ENCODE assay signal across 14 cellular contexts in the genomic region with DNA sequence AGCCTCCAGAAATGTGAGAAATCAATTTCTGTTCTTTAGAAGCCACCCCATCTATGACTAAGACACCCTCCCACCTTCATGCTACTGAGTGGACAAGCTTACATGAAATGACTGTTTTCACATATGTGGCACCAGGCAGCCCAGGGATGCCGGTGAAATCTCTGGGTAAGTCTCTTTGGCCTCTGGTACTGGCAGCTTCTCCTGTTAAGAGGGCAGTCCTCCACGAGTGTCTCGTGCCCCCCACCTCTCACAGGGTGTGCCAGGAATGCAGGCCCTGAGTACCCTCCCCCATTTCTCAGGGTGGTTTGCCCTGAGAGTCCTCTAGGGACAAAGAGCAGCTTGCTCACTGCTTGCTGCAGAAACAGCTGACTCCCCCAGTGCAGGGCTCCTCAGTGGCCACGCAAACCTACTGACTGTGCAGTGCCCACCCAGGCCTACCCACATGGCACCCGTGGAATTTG. TPM values are rescaled to one million over a fixed set of nuclear protein-coding genes. Genes with fewer than 3 reads are reported as not detected.
DNase-seq lines count a peak whose midpoint lies in the region; ATAC-seq, FAIRE-seq and TF ChIP-seq lines count a peak whose summit lies in the region.
"Had no signal": no experiment of that assay in that cellular context is flagged by ENCODE, and none has a peak within 500 bp of the region (broad histone marks: within the 10 kb centered on the region; RNA-seq: fewer than 3 reads in every experiment).

No MANE protein-coding gene starts in this region.

- peaks cover 73% of the 10 kb centered on the region for H3K4me1 ChIP-seq in HepG2 (ENCODE audit: insufficient read depth, low read length)
- H3K4me1 ChIP-seq in upper lobe of right lung = peaks cover 46% of the 10 kb centered on the region

- DNase-seq in stimulated activated CD4-positive, alpha-beta T cell treated with anti-CD3 and anti-CD28 coated beads, Interleukin-1b, Interleukin-23, amount 100 ng/mL, for 48 hours = peak; percentile 33
- no peak for DNase-seq in stimulated activated CD4-positive, alpha-beta T cell treated with anti-CD3 and anti-CD28 coated beads, Interleukin-2, amount 100 ng/mL, for 48 hours
- no peak for DNase-seq in activated CD8-positive, alpha-beta T cell treated with anti-CD3 and anti-CD28 coated beads, Interleukin-2, amount 10 ng/mL, durations not matched to agents 7 days and 5 days
- DNase-seq in HepG2 (ENCODE audit: low spot score) = no peak
- no peak for DNase-seq in upper lobe of right lung
- no peak for DNase-seq in DMS153 treated with DMSO at 0.1 percent for 48 hours (lab: John Stamatoyannopoulos, UW; ENCODE audit: unreplicated experiment)
- DNase-seq in NCI-H524 (lab: John Stamatoyannopoulos, UW) = no peak
- DNase-seq in C1 segment of cervical spinal cord (lab: John Stamatoyannopoulos, UW) = no peak
- DNase-seq: Caco-2, testis had no signal

- TF ChIP-seq CTCF in HepG2 (CRISPR knock-in tag; IDR thresholded peaks at IDR 0.05) (no peak), upper lobe of right lung (IDR thresholded peaks at IDR 0.05) (no peak)

- no peak overlapping the region for H3K27ac ChIP-seq in HepG2 (ENCODE audit: extremely low read length, insufficient read depth, low read length)
- H3K27ac ChIP-seq in upper lobe of right lung = peak overlapping the region; percentile 98
- H3K27ac ChIP-seq: testis had no signal

- H2AFZ ChIP-seq in HepG2 (ENCODE audit: low read length) = no peak overlapping the region

- 0% methylated on average over 5 of the region's 5 CpGs for WGBS in HepG2 (ENCODE audit: low lambda C conversion rate)

- peaks cover 13% of the 10 kb centered on the region for H3K36me3 Mint-ChIP-seq in activated CD8-positive, alpha-beta T cell treated with anti-CD3 and anti-CD28 coated beads, Interleukin-2, amount 10 ng/mL, durations not matched to agents 7 days and 5 days (ENCODE audit: low read depth)
- H3K36me3 Mint-ChIP-seq: WTC11 had no signal

- no peaks in the 10 kb centered on the region for H3K9me3 Mint-ChIP-seq in activated CD8-positive, alpha-beta T cell treated with anti-CD3 and anti-CD28 coated beads, Interleukin-2, amount 10 ng/mL, durations not matched to agents 7 days and 5 days (ENCODE audit: insufficient read depth)
- H3K9me3 Mint-ChIP-seq: WTC11 had no signal

- H4K20me1 ChIP-seq in HepG2 (ENCODE audit: insufficient read depth, low read length) = no peaks in the 10 kb centered on the region

- CTCF ChIA-PET in activated CD8-positive, alpha-beta T cell treated with anti-CD3 and anti-CD28 coated beads, Interleukin-2, amount 10 ng/mL, durations not matched to agents 7 days and 5 days (lab: Charles Lee) = interaction anchor here (1.0 to 5.0 kb wide), 4 partner anchors 11 to 389 kb away, joined by 5 to 32 read pairs (median 16); a partner anchor contains a TSS
- CTCF ChIA-PET in HepG2 (lab: Yijun Ruan, JAX; ENCODE audit: low intra/inter-chr PET ratio, low total read pairs) = no interaction called here

- in situ Hi-C loops in HepG2 (cut with HindIII; ENCODE audit: extremely low pct_ligation_motif_present, low pct_unique_long_range_greater_than_20kb) = no loop called here

- H3K27me3 ChIP-seq in HepG2 (ENCODE audit: control insufficient read depth in 1 of 2, insufficient read depth in 2 of 2, low read length in 2 of 2) = no peaks in the 10 kb centered on the region
- H3K27me3 ChIP-seq in upper lobe of right lung = no peaks in the 10 kb centered on the region
- H3K27me3 ChIP-seq: testis had no signal

- POLR2A ChIA-PET in activated CD8-positive, alpha-beta T cell treated with anti-CD3 and anti-CD28 coated beads, Interleukin-2, amount 10 ng/mL, durations not matched to agents 7 days and 5 days (lab: Charles Lee) = interaction anchor here (1.3 to 5.1 kb wide), 5 partner anchors 20 to 192 kb away, joined by 3 to 130 read pairs (median 42); a partner anchor contains a TSS
- POLR2A ChIA-PET in HepG2 (lab: Yijun Ruan, JAX) = interaction anchor here (0.9 to 1.2 kb wide), 2 partner anchors 36 to 57 kb away, joined by 3 read pairs; no protein-coding TSS in a partner anchor

- intact Hi-C loops in HepG2 (cut with micrococcal nuclease; ENCODE audit: unreplicated experiment) = loop anchor here (10.0 kb wide), 1 partner anchor 51 kb away; a partner anchor contains a TSS
- intact Hi-C loops in upper lobe of right lung (cut with DNase I) = no loop called here

- peak overlapping the region; percentile 82 for H3K4me3 Mint-ChIP-seq in activated CD8-positive, alpha-beta T cell treated with anti-CD3 and anti-CD28 coated beads, Interleukin-2, amount 10 ng/mL, durations not matched to agents 7 days and 5 days
- H3K4me3 Mint-ChIP-seq: WTC11 had no signal

- no peaks in the 10 kb centered on the region for H3K9me3 ChIP-seq in HepG2 (ENCODE audit: low read length)
- no peaks in the 10 kb centered on the region for H3K9me3 ChIP-seq in upper lobe of right lung
- H3K9me3 ChIP-seq: Caco-2, testis had no signal

- no peak for TF ChIP-seq POLR2A in HepG2 (IDR thresholded peaks at IDR 0.05; ENCODE audit: insufficient read depth in 1 of 2, low read depth in 2 of 2, low read length in 2 of 2)

- TF ChIP-seq RAD21 in HepG2 (CRISPR knock-in tag; IDR thresholded peaks at IDR 0.05) = no peak

- peaks cover 55% of the 10 kb centered on the region for H3K4me1 Mint-ChIP-seq in activated CD8-positive, alpha-beta T cell treated with anti-CD3 and anti-CD28 coated beads, Interleukin-2, amount 10 ng/mL, durations not matched to agents 7 days and 5 days (ENCODE audit: low read depth)

- H3K79me2 ChIP-seq in HepG2 (ENCODE audit: insufficient read depth, low read length) = no peaks in the 10 kb centered on the region

- H3K9ac ChIP-seq in HepG2 (ENCODE audit: insufficient read depth, low read depth, low read length) = no peak overlapping the region

- H3K4me2 ChIP-seq in HepG2 (ENCODE audit: low read depth, low read length) = peak overlapping the region; percentile 41

- no peaks in the 10 kb centered on the region for H3K27me3 Mint-ChIP-seq in activated CD8-positive, alpha-beta T cell treated with anti-CD3 and anti-CD28 coated beads, Interleukin-2, amount 10 ng/mL, durations not matched to agents 7 days and 5 days (ENCODE audit: low read depth)

- ATAC-seq in activated CD8-positive, alpha-beta T cell treated with anti-CD3 and anti-CD28 coated beads, Interleukin-2, amount 10 ng/mL, durations not matched to agents 7 days and 5 days = no peak
- ATAC-seq in HepG2 = no peak
- no peak for ATAC-seq in upper lobe of right lung
- ATAC-seq: WTC11 had no signal

- FAIRE-seq in HepG2 (lab: Jason Lieb, UNC) = no peak
- FAIRE-seq: astrocyte, endometrium had no signal

- H3K4me3 ChIP-seq in HepG2 (replicated peaks in 1 of 3; ENCODE audit: insufficient read depth in 1 of 3, low read depth in 2 of 3, low read length in 3 of 3) = peak overlapping the region in 2 of 3 experiments; percentile 23 to 33; a peak in 4 of 6 replicates
- H3K4me3 ChIP-seq in upper lobe of right lung = no peak overlapping the region
- H3K4me3 ChIP-seq: testis had no signal

- peak overlapping the region; percentile 93 for H3K27ac Mint-ChIP-seq in activated CD8-positive, alpha-beta T cell treated with anti-CD3 and anti-CD28 coated beads, Interleukin-2, amount 10 ng/mL, durations not matched to agents 7 days and 5 days

- H3K36me3 ChIP-seq in HepG2 (replicated peaks in 1 of 2; ENCODE audit: control insufficient read depth in 1 of 2, insufficient read depth in 2 of 2, low read length in 2 of 2) (no peaks in the 10 kb centered on the region), upper lobe of right lung (no peaks in the 10 kb centered on the region)

- no TSS peak for BruUV-seq in HepG2 (replicated peaks; lab: Mats Ljungman, UMichigan)

- TF ChIP-seq EP300 in HepG2 (IDR thresholded peaks at IDR 0.05; ENCODE audit: low read depth in 2 of 2, low read length in 2 of 2) (no peak), HepG2 (CRISPR knock-in tag; IDR thresholded peaks at IDR 0.05; ENCODE audit: borderline replicate concordance) (no peak)

RNA-seq across cellular contexts. Expression of a gene that starts 3.2 kb away (rescaled TPM):
- 10 to 100 TPM; 35.6 to 40.6 TPM for total RNA-seq in activated CD8-positive, alpha-beta T cell treated with anti-CD3 and anti-CD28 coated beads, Interleukin-2, amount 10 ng/mL, durations not matched to agents 7 days and 5 days
- total RNA-seq in HepG2 (2016; rRNA removed; fragmentation: Illumina TruSeq; extraction: Trizol) = 14.1 and 16.8 TPM in 2 replicates
- total RNA-seq in HepG2 (2016; cell fraction: cytosol; rRNA removed; fragmentation: Illumina TruSeq; extraction: Trizol; ENCODE audit: low read depth) = 3.3 and 4.6 TPM in 2 replicates
- total RNA-seq in HepG2 (2016; cell fraction: insoluble cytoplasmic fraction; rRNA removed; fragmentation: Illumina TruSeq; extraction: Trizol) = 14.4 and 15.6 TPM in 2 replicates
- total RNA-seq in HepG2 (2016; cell fraction: membrane; rRNA removed; fragmentation: Illumina TruSeq; extraction: Trizol) = 9.8 and 9.9 TPM in 2 replicates
- 8.9 and 10.7 TPM in 2 replicates for total RNA-seq in HepG2 (2016; cell fraction: nucleus; rRNA removed; fragmentation: Illumina TruSeq; extraction: Trizol)
- polyA plus RNA-seq in HepG2 (2011; rRNA removed) = 22.1 and 29.5 TPM in 2 replicates
- 24.7 and 29.1 TPM in 2 replicates for polyA plus RNA-seq in HepG2 (2011; cell fraction: cytosol; rRNA removed)
- polyA plus RNA-seq in HepG2 (2011; cell fraction: nucleus; rRNA removed) = 72.9 and 75.2 TPM in 2 replicates
- polyA plus RNA-seq in HepG2 (2012) = 22.4 and 26.9 TPM in 2 replicates
- polyA plus RNA-seq in HepG2 (2016; cell fraction: cytosol; fragmentation: Illumina TruSeq; extraction: Trizol; ENCODE audit: low read depth) = 4.6 and 4.8 TPM in 2 replicates
- polyA plus RNA-seq in HepG2 (2016; cell fraction: insoluble cytoplasmic fraction; fragmentation: Illumina TruSeq; extraction: Trizol; ENCODE audit: low read depth) = 20.7 and 24.0 TPM in 2 replicates
- 11.7 and 12.0 TPM in 2 replicates for polyA plus RNA-seq in HepG2 (2016; cell fraction: membrane; fragmentation: Illumina TruSeq; extraction: Trizol; ENCODE audit: low read depth)
- polyA plus RNA-seq in HepG2 (2016; cell fraction: nucleus; fragmentation: Illumina TruSeq; extraction: Trizol; ENCODE audit: insufficient read depth, low read depth) = 24.3 and 25.8 TPM in 2 replicates
- polyA minus RNA-seq in HepG2 (2011; rRNA and poly(A)+ RNA removed; ENCODE audit: low replicate concordance) = 3.8 and 32.9 TPM in 2 replicates
- polyA minus RNA-seq in HepG2 (2011; cell fraction: cytosol; rRNA and poly(A)+ RNA removed) = 16.2 and 16.4 TPM in 2 replicates
- 5.8 and 7.5 TPM in 2 replicates for polyA minus RNA-seq in HepG2 (2011; cell fraction: nucleus; rRNA and poly(A)+ RNA removed)
- 25.9 TPM for total RNA-seq in upper lobe of right lung

RNA-seq across cellular contexts. Expression of a gene that starts 27.2 kb away (rescaled TPM):
- 10 to 100 TPM; 85.8 to 86.5 TPM for total RNA-seq in activated CD8-positive, alpha-beta T cell treated with anti-CD3 and anti-CD28 coated beads, Interleukin-2, amount 10 ng/mL, durations not matched to agents 7 days and 5 days
- total RNA-seq in HepG2 (2016; rRNA removed; fragmentation: Illumina TruSeq; extraction: Trizol) (6.2 and 11.9 TPM in 2 replicates), upper lobe of right lung (133 TPM)
- total RNA-seq in HepG2 (2016; cell fraction: cytosol; rRNA removed; fragmentation: Illumina TruSeq; extraction: Trizol; ENCODE audit: low read depth) = 7.1 and 8.0 TPM in 2 replicates
- 5.5 and 13.2 TPM in 2 replicates for total RNA-seq in HepG2 (2016; cell fraction: insoluble cytoplasmic fraction; rRNA removed; fragmentation: Illumina TruSeq; extraction: Trizol)
- 10.5 and 12.4 TPM in 2 replicates for total RNA-seq in HepG2 (2016; cell fraction: membrane; rRNA removed; fragmentation: Illumina TruSeq; extraction: Trizol)
- 11.2 and 11.3 TPM in 2 replicates for total RNA-seq in HepG2 (2016; cell fraction: nucleus; rRNA removed; fragmentation: Illumina TruSeq; extraction: Trizol)
- 49.9 and 70.7 TPM in 2 replicates for polyA plus RNA-seq in HepG2 (2011; rRNA removed)
- 24.2 and 35.1 TPM in 2 replicates for polyA plus RNA-seq in HepG2 (2011; cell fraction: cytosol; rRNA removed)
- polyA plus RNA-seq in HepG2 (2011; cell fraction: nucleus; rRNA removed) = 534 and 601 TPM in 2 replicates
- 20.3 and 22.1 TPM in 2 replicates for polyA plus RNA-seq in HepG2 (2012)
- polyA plus RNA-seq in HepG2 (2016; cell fraction: cytosol; fragmentation: Illumina TruSeq; extraction: Trizol; ENCODE audit: low read depth) = 6.2 and 6.4 TPM in 2 replicates
- polyA plus RNA-seq in HepG2 (2016; cell fraction: insoluble cytoplasmic fraction; fragmentation: Illumina TruSeq; extraction: Trizol; ENCODE audit: low read depth) = 5.6 and 7.2 TPM in 2 replicates
- polyA plus RNA-seq in HepG2 (2016; cell fraction: membrane; fragmentation: Illumina TruSeq; extraction: Trizol; ENCODE audit: low read depth) = 9.0 and 10.4 TPM in 2 replicates
- 35.7 and 39.2 TPM in 2 replicates for polyA plus RNA-seq in HepG2 (2016; cell fraction: nucleus; fragmentation: Illumina TruSeq; extraction: Trizol; ENCODE audit: insufficient read depth, low read depth)
- polyA minus RNA-seq in HepG2 (2011; rRNA and poly(A)+ RNA removed; ENCODE audit: low replicate concordance) = 0.61 and 40.6 TPM in 2 replicates
- polyA minus RNA-seq in HepG2 (2011; cell fraction: cytosol; rRNA and poly(A)+ RNA removed) = 12.6 and 13.8 TPM in 2 replicates
- 32.2 and 34.3 TPM in 2 replicates for polyA minus RNA-seq in HepG2 (2011; cell fraction: nucleus; rRNA and poly(A)+ RNA removed)

RNA-seq across cellular contexts. Expression of a gene that starts 49.5 kb away (rescaled TPM):
- total RNA-seq in activated CD8-positive, alpha-beta T cell treated with anti-CD3 and anti-CD28 coated beads, Interleukin-2, amount 10 ng/mL, durations not matched to agents 7 days and 5 days = 1 to 10 TPM; 3.7 to 4.0 TPM
- total RNA-seq in HepG2 (2016; rRNA removed; fragmentation: Illumina TruSeq; extraction: Trizol) = not detected in 2 replicates
- total RNA-seq in HepG2 (2016; cell fraction: cytosol; rRNA removed; fragmentation: Illumina TruSeq; extraction: Trizol; ENCODE audit: low read depth) = not detected in 2 replicates
- not detected in 2 replicates for total RNA-seq in HepG2 (2016; cell fraction: insoluble cytoplasmic fraction; rRNA removed; fragmentation: Illumina TruSeq; extraction: Trizol)
- not detected in 2 replicates for total RNA-seq in HepG2 (2016; cell fraction: membrane; rRNA removed; fragmentation: Illumina TruSeq; extraction: Trizol)
- total RNA-seq in HepG2 (2016; cell fraction: nucleus; rRNA removed; fragmentation: Illumina TruSeq; extraction: Trizol) = not detected in 2 replicates
- 0.48 and 1.6 TPM in 2 replicates for polyA plus RNA-seq in HepG2 (2011; rRNA removed)
- 0.54 and 0.78 TPM in 2 replicates for polyA plus RNA-seq in HepG2 (2011; cell fraction: cytosol; rRNA removed)
- 3.3 and 4.7 TPM in 2 replicates for polyA plus RNA-seq in HepG2 (2011; cell fraction: nucleus; rRNA removed)
- 0.37 and 0.43 TPM in 2 replicates for polyA plus RNA-seq in HepG2 (2012)
- polyA plus RNA-seq in HepG2 (2016; cell fraction: cytosol; fragmentation: Illumina TruSeq; extraction: Trizol; ENCODE audit: low read depth) = not detected in 2 replicates
- not detected in 2 replicates for polyA plus RNA-seq in HepG2 (2016; cell fraction: insoluble cytoplasmic fraction; fragmentation: Illumina TruSeq; extraction: Trizol; ENCODE audit: low read depth)
- polyA plus RNA-seq in HepG2 (2016; cell fraction: membrane; fragmentation: Illumina TruSeq; extraction: Trizol; ENCODE audit: low read depth) = not detected in 2 replicates
- not detected in 2 replicates for polyA plus RNA-seq in HepG2 (2016; cell fraction: nucleus; fragmentation: Illumina TruSeq; extraction: Trizol; ENCODE audit: insufficient read depth, low read depth)
- polyA minus RNA-seq in HepG2 (2011; rRNA and poly(A)+ RNA removed; ENCODE audit: low replicate concordance) = 0.72 TPM in 1 of 2 replicates, not detected in the other
- polyA minus RNA-seq in HepG2 (2011; cell fraction: cytosol; rRNA and poly(A)+ RNA removed) = 1.3 TPM in 1 of 2 replicates, not detected in the other
- 0.39 and 0.62 TPM in 2 replicates for polyA minus RNA-seq in HepG2 (2011; cell fraction: nucleus; rRNA and poly(A)+ RNA removed)
- total RNA-seq in upper lobe of right lung = 3.2 TPM
- total RNA-seq: astrocyte, Caco-2, WTC11 had no signal

RNA-seq across cellular contexts. Expression of a gene that starts 53.3 kb away (rescaled TPM):
- not detected for total RNA-seq in activated CD8-positive, alpha-beta T cell treated with anti-CD3 and anti-CD28 coated beads, Interleukin-2, amount 10 ng/mL, durations not matched to agents 7 days and 5 days
- total RNA-seq in HepG2 (2016; rRNA removed; fragmentation: Illumina TruSeq; extraction: Trizol) = not detected in 2 replicates
- not detected in 2 replicates for total RNA-seq in HepG2 (2016; cell fraction: cytosol; rRNA removed; fragmentation: Illumina TruSeq; extraction: Trizol; ENCODE audit: low read depth)
- not detected in 2 replicates for total RNA-seq in HepG2 (2016; cell fraction: insoluble cytoplasmic fraction; rRNA removed; fragmentation: Illumina TruSeq; extraction: Trizol)
- not detected in 2 replicates for total RNA-seq in HepG2 (2016; cell fraction: membrane; rRNA removed; fragmentation: Illumina TruSeq; extraction: Trizol)
- not detected in 2 replicates for total RNA-seq in HepG2 (2016; cell fraction: nucleus; rRNA removed; fragmentation: Illumina TruSeq; extraction: Trizol)
- 0.05 TPM in 1 of 2 replicates, not detected in the other for polyA plus RNA-seq in HepG2 (2011; rRNA removed)
- not detected in 2 replicates for polyA plus RNA-seq in HepG2 (2011; cell fraction: cytosol; rRNA removed)
- not detected in 2 replicates for polyA plus RNA-seq in HepG2 (2011; cell fraction: nucleus; rRNA removed)
- polyA plus RNA-seq in HepG2 (2012) = not detected in 2 replicates
- polyA plus RNA-seq in HepG2 (2016; cell fraction: cytosol; fragmentation: Illumina TruSeq; extraction: Trizol; ENCODE audit: low read depth) = not detected in 2 replicates
- polyA plus RNA-seq in HepG2 (2016; cell fraction: insoluble cytoplasmic fraction; fragmentation: Illumina TruSeq; extraction: Trizol; ENCODE audit: low read depth) = not detected in 2 replicates
- polyA plus RNA-seq in HepG2 (2016; cell fraction: membrane; fragmentation: Illumina TruSeq; extraction: Trizol; ENCODE audit: low read depth) = not detected in 2 replicates
- not detected in 2 replicates for polyA plus RNA-seq in HepG2 (2016; cell fraction: nucleus; fragmentation: Illumina TruSeq; extraction: Trizol; ENCODE audit: insufficient read depth, low read depth)
- not detected in 2 replicates for polyA minus RNA-seq in HepG2 (2011; rRNA and poly(A)+ RNA removed; ENCODE audit: low replicate concordance)
- not detected in 2 replicates for polyA minus RNA-seq in HepG2 (2011; cell fraction: cytosol; rRNA and poly(A)+ RNA removed)
- not detected in 2 replicates for polyA minus RNA-seq in HepG2 (2011; cell fraction: nucleus; rRNA and poly(A)+ RNA removed)
- 1.5 TPM for total RNA-seq in upper lobe of right lung
- total RNA-seq: astrocyte, Caco-2, NCI-H460, WTC11 had no signal

RNA-seq across cellular contexts. Expression of a gene that starts 57.0 kb away (rescaled TPM):
- total RNA-seq in activated CD8-positive, alpha-beta T cell treated with anti-CD3 and anti-CD28 coated beads, Interleukin-2, amount 10 ng/mL, durations not matched to agents 7 days and 5 days = 10 to 100 TPM; 55.9 to 66.8 TPM
- total RNA-seq in HepG2 (2016; rRNA removed; fragmentation: Illumina TruSeq; extraction: Trizol) = 9.2 and 19.3 TPM in 2 replicates
- 15.2 and 19.7 TPM in 2 replicates for total RNA-seq in HepG2 (2016; cell fraction: cytosol; rRNA removed; fragmentation: Illumina TruSeq; extraction: Trizol; ENCODE audit: low read depth)
- 9.5 and 17.6 TPM in 2 replicates for total RNA-seq in HepG2 (2016; cell fraction: insoluble cytoplasmic fraction; rRNA removed; fragmentation: Illumina TruSeq; extraction: Trizol)
- 5.3 and 5.7 TPM in 2 replicates for total RNA-seq in HepG2 (2016; cell fraction: membrane; rRNA removed; fragmentation: Illumina TruSeq; extraction: Trizol)
- 19.2 TPM in 2 replicates for total RNA-seq in HepG2 (2016; cell fraction: nucleus; rRNA removed; fragmentation: Illumina TruSeq; extraction: Trizol)
- polyA plus RNA-seq in HepG2 (2011; rRNA removed) = 17.2 and 17.4 TPM in 2 replicates
- 7.9 and 10.5 TPM in 2 replicates for polyA plus RNA-seq in HepG2 (2011; cell fraction: cytosol; rRNA removed)
- 84.3 and 91.7 TPM in 2 replicates for polyA plus RNA-seq in HepG2 (2011; cell fraction: nucleus; rRNA removed)
- polyA plus RNA-seq in HepG2 (2012) = 11.1 and 12.3 TPM in 2 replicates
- polyA plus RNA-seq in HepG2 (2016; cell fraction: cytosol; fragmentation: Illumina TruSeq; extraction: Trizol; ENCODE audit: low read depth) = 0.83 and 1.3 TPM in 2 replicates
- polyA plus RNA-seq in HepG2 (2016; cell fraction: insoluble cytoplasmic fraction; fragmentation: Illumina TruSeq; extraction: Trizol; ENCODE audit: low read depth) = 6.9 and 9.3 TPM in 2 replicates
- polyA plus RNA-seq in HepG2 (2016; cell fraction: membrane; fragmentation: Illumina TruSeq; extraction: Trizol; ENCODE audit: low read depth) = 1.5 and 2.2 TPM in 2 replicates
- polyA plus RNA-seq in HepG2 (2016; cell fraction: nucleus; fragmentation: Illumina TruSeq; extraction: Trizol; ENCODE audit: insufficient read depth, low read depth) = 33.9 and 43.9 TPM in 2 replicates
- 27.8 and 43.6 TPM in 2 replicates for polyA minus RNA-seq in HepG2 (2011; rRNA and poly(A)+ RNA removed; ENCODE audit: low replicate concordance)
- polyA minus RNA-seq in HepG2 (2011; cell fraction: cytosol; rRNA and poly(A)+ RNA removed) = 14.8 and 18.2 TPM in 2 replicates
- polyA minus RNA-seq in HepG2 (2011; cell fraction: nucleus; rRNA and poly(A)+ RNA removed) = 56.7 and 65.1 TPM in 2 replicates
- total RNA-seq in upper lobe of right lung = 36.4 TPM
